Comparison of ENCODE assay signal across 6 cellular contexts in genomic region chr9:137300607-137301085, GRCh38. TPM values are rescaled to one million over a fixed set of nuclear protein-coding genes. Genes with fewer than 3 reads are reported as not detected.
DNase-seq lines count a peak whose midpoint lies in the region; ATAC-seq and TF ChIP-seq lines count a peak whose summit lies in the region.

No MANE protein-coding gene starts in this region.

- H3K4me1 Mint-ChIP-seq in neural progenitor cell = peaks cover 51% of the 10 kb centered on the region

- intact Hi-C loops in breast epithelium (cut with DNase I; ENCODE audit: low total_unique reads) = loop anchor here (1.0 kb wide), 1 partner anchor 31 kb away; no protein-coding TSS in a partner anchor

- H3K4me3 ChIP-seq in HUES64 (ENCODE audit: low read length) (peak overlapping the region; percentile 93), breast epithelium (peak overlapping the region; percentile 43 to 76 (median 59)), neural progenitor cell (peak overlapping the region; percentile 83)

- peak overlapping the region; percentile 98 for H3K4me3 Mint-ChIP-seq in neural progenitor cell

- H3K9me3 ChIP-seq in HUES64 (ENCODE audit: insufficient read depth, low read depth, low read length) = no peaks in the 10 kb centered on the region
- no peaks in the 10 kb centered on the region for H3K9me3 ChIP-seq in breast epithelium
- no peaks in the 10 kb centered on the region for H3K9me3 ChIP-seq in neural progenitor cell (ENCODE audit: low read depth)

- H3K36me3 ChIP-seq in HUES64 (ENCODE audit: insufficient read depth, low read length) (no peaks in the 10 kb centered on the region), breast epithelium (no peaks in the 10 kb centered on the region), neural progenitor cell (no peaks in the 10 kb centered on the region)

- no peak overlapping the region for H2AFZ ChIP-seq in neural progenitor cell (replicated peaks)

- peaks cover 35% of the 10 kb centered on the region for H3K27me3 ChIP-seq in HUES64 (ENCODE audit: insufficient read depth, low read length)
- H3K27me3 ChIP-seq in breast epithelium = peaks cover 0 to 2% of the 10 kb centered on the region in 2 donors
- peaks cover 50% of the 10 kb centered on the region for H3K27me3 ChIP-seq in neural progenitor cell

- DNase-seq in breast epithelium (ENCODE audit: low spot score in 2 of 2) (no peak), neural progenitor cell (ENCODE audit: low spot score) (peak; percentile 90), NCI-H187 (lab: John Stamatoyannopoulos, UW) (no peak), cerebellum (ENCODE audit: low spot score) (no peak)

- H3K79me2 ChIP-seq in neural progenitor cell (ENCODE audit: low read depth) = peaks cover 18% of the 10 kb centered on the region

- TF ChIP-seq POLR2A in breast epithelium (IDR thresholded peaks at IDR 0.05) = no peak

- H3K27ac Mint-ChIP-seq in neural progenitor cell = no peak overlapping the region

- TF ChIP-seq CTCF in breast epithelium (IDR thresholded peaks at IDR 0.05) = no peak
- no peak for TF ChIP-seq CTCF in neural progenitor cell (IDR thresholded peaks at IDR 0.05)

- peaks cover 50% of the 10 kb centered on the region for H4K20me1 ChIP-seq in neural progenitor cell (ENCODE audit: low read depth)

- peak overlapping the region; percentile 84 for H3K9ac ChIP-seq in HUES64 (ENCODE audit: low read depth, low read length)
- H3K9ac ChIP-seq in neural progenitor cell = peak overlapping the region; percentile 28

- H3K9me3 Mint-ChIP-seq in neural progenitor cell = no peaks in the 10 kb centered on the region

- under 1% methylated on average over 23 of the region's 23 CpGs for WGBS in HUES64

- H3K36me3 Mint-ChIP-seq in neural progenitor cell = peaks cover 3% of the 10 kb centered on the region

- H3K4me2 ChIP-seq in neural progenitor cell = peak overlapping the region; percentile 99

- peaks cover 38% of the 10 kb centered on the region for H3K4me1 ChIP-seq in HUES64 (ENCODE audit: insufficient read depth, low read length)
- peaks cover 15 to 22% of the 10 kb centered on the region in 2 donors for H3K4me1 ChIP-seq in breast epithelium
- peaks cover 64% of the 10 kb centered on the region for H3K4me1 ChIP-seq in neural progenitor cell

- peaks cover 9% of the 10 kb centered on the region for H3K27me3 Mint-ChIP-seq in neural progenitor cell (ENCODE audit: insufficient read depth, low read depth)

- no peak for ATAC-seq in HG03280 (IDR thresholded peaks at IDR 0.05; ENCODE audit: unreplicated experiment)

- H3K27ac ChIP-seq in HUES64 (ENCODE audit: low read depth, low read length) = peak overlapping the region; percentile 86; the same call in 1 of the 2 replicates
- H3K27ac ChIP-seq in breast epithelium = peak overlapping the region; percentile 55 to 72
- no peak overlapping the region for H3K27ac ChIP-seq in neural progenitor cell

- peaks cover 76% of the 10 kb centered on the region for H3F3A ChIP-seq in neural progenitor cell (ENCODE audit: low read depth)

RNA-seq across cellular contexts. Expression of gene NRARP, which starts 1.4 kb away (rescaled TPM):
- polyA plus RNA-seq in HUES64 (2013, experiment 1 of 2) = 15.5 TPM
- polyA plus RNA-seq in HUES64 (2013, experiment 2 of 2) = 20.7 TPM
- total RNA-seq in breast epithelium (1 to 10 TPM; 2.1 to 6.9 (median 3.5) TPM), neural progenitor cell (ENCODE audit: low replicate concordance) (20.7 and 25.2 TPM in 2 replicates), cerebellum (4.4 TPM)

RNA-seq across cellular contexts. Expression of gene TOR4A, which starts 23.1 kb away (rescaled TPM):
- 7.3 TPM for polyA plus RNA-seq in HUES64 (2013, experiment 1 of 2)
- 8.5 TPM for polyA plus RNA-seq in HUES64 (2013, experiment 2 of 2)
- total RNA-seq in breast epithelium (1 to 10 TPM; 2.9 to 5.4 (median 3.7) TPM), neural progenitor cell (ENCODE audit: low replicate concordance) (0.39 and 2.8 TPM in 2 replicates), cerebellum (0.91 TPM)

RNA-seq across cellular contexts. Expression of gene NELFB, which starts 45.5 kb away (rescaled TPM):
- 46.6 TPM for polyA plus RNA-seq in HUES64 (2013, experiment 1 of 2)
- polyA plus RNA-seq in HUES64 (2013, experiment 2 of 2) = 44.0 TPM
- total RNA-seq in breast epithelium (10 to 100 TPM; 32.6 to 39.2 (median 38.7) TPM), neural progenitor cell (ENCODE audit: low replicate concordance) (35.2 and 76.1 TPM in 2 replicates), cerebellum (27.1 TPM)

RNA-seq across cellular contexts. Expression of gene STPG3, which starts 49.6 kb away (rescaled TPM):
- polyA plus RNA-seq in HUES64 (2013, experiment 1 of 2) = not detected
- not detected for polyA plus RNA-seq in HUES64 (2013, experiment 2 of 2)
- total RNA-seq in breast epithelium (not detected), neural progenitor cell (ENCODE audit: low replicate concordance) (not detected in 2 replicates), cerebellum (not detected)

RNA-seq across cellular contexts. Expression of gene TUBB4B, which starts 59.6 kb away (rescaled TPM):
- polyA plus RNA-seq in HUES64 (2013, experiment 1 of 2) = 261 TPM
- 276 TPM for polyA plus RNA-seq in HUES64 (2013, experiment 2 of 2)
- total RNA-seq in breast epithelium (100 to 1,000 TPM; 112 to 188 (median 183) TPM), neural progenitor cell (ENCODE audit: low replicate concordance) (183 and 367 TPM in 2 replicates), cerebellum (62.8 TPM)
